In genomic region chr18:48022531-48023330, GRCh38 we compare ENCODE assay signal across 8 cellular contexts.
DNase-seq lines count a peak whose midpoint lies in the region; ATAC-seq and TF ChIP-seq lines count a peak whose summit lies in the region.

No MANE protein-coding gene starts in this region.

- H3K27ac ChIP-seq in tibial nerve: no peak overlapping the region

- H3K36me3 ChIP-seq in tibial nerve: no peaks in the 10 kb centered on the region

- H3K4me1 ChIP-seq in tibial nerve: peaks cover 0 to 42% (median 0%) of the 10 kb centered on the region in 4 donors

- no peak for TF ChIP-seq POLR2A in tibial nerve (IDR thresholded peaks at IDR 0.05)

- TF ChIP-seq CTCF in LNCaP clone FGC (IDR thresholded peaks at IDR 0.05; ENCODE audit: control insufficient read depth, extremely low read depth, insufficient read depth) (peak; percentile 76), tibial nerve (IDR thresholded peaks at IDR 0.05) (peak; percentile 31 to 58 (median 46))

- H3K9me3 ChIP-seq in tibial nerve: no peaks in the 10 kb centered on the region

- TF ChIP-seq EP300 in tibial nerve (IDR thresholded peaks at IDR 0.05): no peak

- H3K4me3 ChIP-seq in LNCaP clone FGC (ENCODE audit: low read depth, low read length) (no peak overlapping the region), tibial nerve (no peak overlapping the region)

- intact Hi-C loops in left colon (cut with DNase I, micrococcal nuclease): loop anchor here in 1 of 2 donors (5.0 kb wide), 1 partner anchor 250 kb away; no protein-coding TSS in a partner anchor

- peak; percentile 61 for DNase-seq in activated CD8-positive, alpha-beta memory T cell treated with anti-CD3 and anti-CD28 coated beads for 24 hours
- DNase-seq in activated CD8-positive, alpha-beta memory T cell treated with anti-CD3 and anti-CD28 coated beads, Interleukin-2, amount 50 U/mL, for 4 hours: no peak
- DNase-seq in LNCaP clone FGC (ENCODE audit: low read depth) (peak; percentile 49), OCI-M1 (lab: John Stamatoyannopoulos, UW) (peak; percentile 93), left colon (peak in 1 of 2 donors; percentile 15), tibial nerve (ENCODE audit: low spot score in 2 of 2) (no peak), occipital lobe (lab: John Stamatoyannopoulos, UW) (no peak)
- peak; percentile 9 for DNase-seq in central memory CD4-positive, alpha-beta T cell

- WGBS in tibial nerve, 2 donors: 54 to 59% methylated on average over 13 to 16 of the region's 16 CpGs

- ATAC-seq in left colon: peak; percentile 76

- peaks cover 0 to 7% of the 10 kb centered on the region in 2 donors for H3K27me3 ChIP-seq in tibial nerve

Comparison
In these comparisons a context has a peak if more than half of its experiments do, and no peak if none do; other contexts are left out.
1. DNase-seq: peak in activated CD8-positive, alpha-beta memory T cell treated with anti-CD3 and anti-CD28 coated beads for 24 hours (single experiment), LNCaP clone FGC (single experiment), OCI-M1 (single experiment) and central memory CD4-positive, alpha-beta T cell (single experiment); none in activated CD8-positive, alpha-beta memory T cell treated with anti-CD3 and anti-CD28 coated beads, Interleukin-2, amount 50 U/mL, for 4 hours (single experiment), tibial nerve (0 of 2) and occipital lobe (single experiment).